Comparison of ENCODE assay signal across 12 cellular contexts in genomic region chr3:78754066-78754743, GRCh38.
DNase-seq lines count a peak whose midpoint lies in the region; ATAC-seq, FAIRE-seq and TF ChIP-seq lines count a peak whose summit lies in the region.
"Had no signal": no experiment of that assay in that cellular context is flagged by ENCODE, and none has a peak within 500 bp of the region (broad histone marks: within the 10 kb centered on the region; RNA-seq: fewer than 3 reads in every experiment).

No MANE protein-coding gene starts in this region.

- H3K9ac ChIP-seq in HepG2 (ENCODE audit: insufficient read depth, low read depth, low read length) (no peak overlapping the region), mammary epithelial cell (ENCODE audit: insufficient read depth, low read length) (no peak overlapping the region)

- no peak for TF ChIP-seq POLR2A in HepG2 (IDR thresholded peaks at IDR 0.05; ENCODE audit: insufficient read depth in 1 of 2, low read depth in 2 of 2, low read length in 2 of 2)
- TF ChIP-seq POLR2A in right lobe of liver (IDR thresholded peaks at IDR 0.05): no peak

- H3K27ac ChIP-seq in HepG2 (ENCODE audit: extremely low read length, insufficient read depth, low read length) (peak overlapping the region; percentile 23), right lobe of liver (no peak overlapping the region), mammary epithelial cell (ENCODE audit: insufficient read depth, low read depth, low read length) (peak overlapping the region; percentile 21)

- H2AFZ ChIP-seq in HepG2 (ENCODE audit: low read length) (no peak overlapping the region), mammary epithelial cell (ENCODE audit: low read depth, low read length) (no peak overlapping the region)

- in situ Hi-C loops in HepG2 (cut with HindIII; ENCODE audit: extremely low pct_ligation_motif_present, low pct_unique_long_range_greater_than_20kb) (no loop called here), mammary epithelial cell (cut with MboI; ENCODE audit: low sequenced_read_pairs in 2 of 2) (no loop called here)

- H3K27me3 ChIP-seq in HepG2 (ENCODE audit: control insufficient read depth in 1 of 2, insufficient read depth in 2 of 2, low read length in 2 of 2) (no peaks in the 10 kb centered on the region), right lobe of liver (no peaks in the 10 kb centered on the region), mammary epithelial cell (ENCODE audit: insufficient read depth, low read length) (no peaks in the 10 kb centered on the region)
- H3K27me3 ChIP-seq: BE2C had no signal

- intact Hi-C loops in HepG2 (cut with micrococcal nuclease; ENCODE audit: unreplicated experiment): loop anchor here (5.0 kb wide), 2 partner anchors 78 to 93 kb away; no protein-coding TSS in a partner anchor
- intact Hi-C loops in right lobe of liver (cut with DNase I): no loop called here
- intact Hi-C loops in mammary epithelial cell (cut with micrococcal nuclease): no loop called here

- POLR2A ChIA-PET in HepG2 (lab: Yijun Ruan, JAX): interaction anchor here (1.2 kb wide), 1 partner anchor 44 kb away, joined by 4 read pairs; no protein-coding TSS in a partner anchor

- no peak for TF ChIP-seq CTCF in HepG2 (CRISPR knock-in tag; IDR thresholded peaks at IDR 0.05)
- TF ChIP-seq CTCF in right lobe of liver (IDR thresholded peaks at IDR 0.05): no peak
- no peak for TF ChIP-seq CTCF in mammary epithelial cell (conservative IDR thresholded peaks at IDR 0.05 in 1 of 2, IDR thresholded peaks at IDR 0.05 in 1 of 2; ENCODE audit: extremely low read depth in 1 of 2, insufficient read depth in 1 of 2, low read depth in 1 of 2, low read length in 2 of 2)

- FAIRE-seq in HepG2 (lab: Jason Lieb, UNC): no peak

- no peak; a peak in 1 of 4 replicates for TF ChIP-seq EP300 in HepG2 (IDR thresholded peaks at IDR 0.05; ENCODE audit: low read depth in 2 of 2, low read length in 2 of 2)
- no peak for TF ChIP-seq EP300 in HepG2 (CRISPR knock-in tag; IDR thresholded peaks at IDR 0.05; ENCODE audit: borderline replicate concordance)

- dilution Hi-C loops in mammary epithelial cell (cut with HindIII; ENCODE audit: low sequenced_read_pairs): no loop called here

- DNase-seq in HepG2 (ENCODE audit: low spot score) (peak; percentile 84), right lobe of liver (no peak), mammary epithelial cell (peak; percentile 82), hepatic stellate cell (ENCODE audit: low spot score) (peak; percentile 12), NCI-H128 (lab: John Stamatoyannopoulos, UW; ENCODE audit: unreplicated experiment) (no peak)
- DNase-seq in activated CD4-positive, CD25-positive, alpha-beta regulatory T cell (lab: John Stamatoyannopoulos, UW): no peak
- DNase-seq in stimulated activated CD4-positive, alpha-beta T cell treated with anti-CD3 and anti-CD28 coated beads, Interleukin-4, amount 100 ng/mL, for 24 hours: no peak
- DNase-seq: BE2C; erythroblast; NCI-H1694 treated with DMSO at 0.1 percent for 48 hours; stimulated activated CD4-positive, alpha-beta T cell treated with anti-CD3 and anti-CD28 coated beads, Interleukin-2, amount 100 ng/mL, for 48 hours had no signal

- CTCF ChIA-PET in HepG2 (lab: Yijun Ruan, JAX; ENCODE audit: low intra/inter-chr PET ratio, low total read pairs) (no interaction called here), mammary epithelial cell (lab: Charles Lee; ENCODE audit: low non-redundant PET) (no interaction called here)

- H4K20me1 ChIP-seq in HepG2 (ENCODE audit: insufficient read depth, low read length) (no peaks in the 10 kb centered on the region), mammary epithelial cell (ENCODE audit: insufficient read depth, low read length) (no peaks in the 10 kb centered on the region)

- BruUV-seq in HepG2 (replicated peaks; lab: Mats Ljungman, UMichigan): no TSS peak
- no TSS peak for BruUV-seq in mammary epithelial cell (replicated peaks; lab: Mats Ljungman, UMichigan)

- H3K4me1 ChIP-seq in HepG2 (ENCODE audit: insufficient read depth, low read length) (peaks cover 26% of the 10 kb centered on the region), right lobe of liver (no peaks in the 10 kb centered on the region), mammary epithelial cell (ENCODE audit: insufficient read depth, low read length) (peaks cover 23% of the 10 kb centered on the region)

- H3K4me3 ChIP-seq in HepG2 (replicated peaks in 1 of 3; ENCODE audit: insufficient read depth in 1 of 3, low read depth in 2 of 3, low read length in 3 of 3) (no peak overlapping the region; a peak in 1 of 6 replicates), right lobe of liver (no peak overlapping the region), mammary epithelial cell (replicated peaks in 1 of 3; ENCODE audit: insufficient read depth in 1 of 3, low read depth in 2 of 3, low read length in 3 of 3) (no peak overlapping the region)

- peak; percentile 87 for ATAC-seq in HepG2
- no peak for ATAC-seq in right lobe of liver
- no peak for ATAC-seq in GM21367 (IDR thresholded peaks at IDR 0.05; ENCODE audit: unreplicated experiment)

- H3K9me3 ChIP-seq in HepG2 (ENCODE audit: low read length) (no peaks in the 10 kb centered on the region), right lobe of liver (no peaks in the 10 kb centered on the region), mammary epithelial cell (replicated peaks; ENCODE audit: insufficient read depth, low read length) (no peaks in the 10 kb centered on the region)
- H3K9me3 ChIP-seq: BE2C had no signal

- TF ChIP-seq RAD21 in HepG2 (CRISPR knock-in tag; IDR thresholded peaks at IDR 0.05): no peak

- H3K79me2 ChIP-seq in HepG2 (ENCODE audit: insufficient read depth, low read length) (peaks cover 24% of the 10 kb centered on the region), mammary epithelial cell (ENCODE audit: insufficient read depth, low read length) (peaks cover 4% of the 10 kb centered on the region)

- WGBS in HepG2 (ENCODE audit: low lambda C conversion rate): 78% methylated on average over 3 of the region's 3 CpGs
- WGBS in right lobe of liver (ENCODE audit: insufficient coverage, low coverage, low lambda C conversion rate, missing lambda C conversion rate): 73% methylated on average over 3 of the region's 3 CpGs
- 33% methylated on average over 3 of the region's 3 CpGs for WGBS in mammary epithelial cell (ENCODE audit: low coverage, missing lambda C conversion rate)

- peak overlapping the region; percentile 39; the same call in 1 of the 2 replicates for H3K4me2 ChIP-seq in HepG2 (ENCODE audit: low read depth, low read length)
- H3K4me2 ChIP-seq in mammary epithelial cell (ENCODE audit: insufficient read depth, low read depth, low read length): peak overlapping the region; percentile 67

- H3K36me3 ChIP-seq in HepG2 (replicated peaks in 1 of 2; ENCODE audit: control insufficient read depth in 1 of 2, insufficient read depth in 2 of 2, low read length in 2 of 2): no peaks in the 10 kb centered on the region; a peak in 2 of 5 replicates
- no peaks in the 10 kb centered on the region for H3K36me3 ChIP-seq in right lobe of liver
- no peaks in the 10 kb centered on the region for H3K36me3 ChIP-seq in mammary epithelial cell (ENCODE audit: insufficient read depth, low read length)
- H3K36me3 ChIP-seq: BE2C had no signal

TF ChIP-seq in HepG2, 621 proteins besides CTCF, POLR2A, EP300 and RAD21 (continues in another document):
- TF ChIP-seq HNF4A (CRISPR knock-in tag; IDR thresholded peaks at IDR 0.05) (0 out of 2 replicates have a peak, but pooled peaks have one; percentile 5), ZMYM4 (CRISPR knock-in tag; IDR thresholded peaks at IDR 0.05) (peak; percentile 19; the same call in 1 of the 2 replicates), ARID5B (CRISPR knock-in tag; IDR thresholded peaks at IDR 0.05) (0 out of 2 replicates have a peak, but pooled peaks have one; percentile 18), ZNF343 (CRISPR knock-in tag; IDR thresholded peaks at IDR 0.05) (no peak), IKZF4 (CRISPR knock-in tag; IDR thresholded peaks at IDR 0.05; ENCODE audit: borderline replicate concordance, low read depth, not compliant biosample characterization) (no peak), ZNF362 (CRISPR knock-in tag; IDR thresholded peaks at IDR 0.05; ENCODE audit: borderline replicate concordance) (peak; percentile 28; the same call in 1 of the 2 replicates), SOX13 (IDR thresholded peaks at IDR 0.05) (no peak), SOX13 (CRISPR knock-in tag; conservative IDR thresholded peaks at IDR 0.05 in 1 of 2, IDR thresholded peaks at IDR 0.05 in 1 of 2) (peak in 1 of 2 experiments; percentile 33; a peak in 1 of 4 replicates)

Comparison
In these comparisons a context has a peak if more than half of its experiments do, and no peak if none do; other contexts are left out.
1. DNase-seq: peak in HepG2 (single experiment), mammary epithelial cell (single experiment) and hepatic stellate cell (single experiment); none in right lobe of liver (0 of 3), activated CD4-positive, CD25-positive, alpha-beta regulatory T cell (0 of 4), NCI-H128 (single experiment) and stimulated activated CD4-positive, alpha-beta T cell treated with anti-CD3 and anti-CD28 coated beads, Interleukin-4, amount 100 ng/mL, for 24 hours (single experiment).
2. H3K27ac ChIP-seq: peak in HepG2 (single experiment) and mammary epithelial cell (single experiment); none in right lobe of liver (0 of 3).